In the genomic region with DNA sequence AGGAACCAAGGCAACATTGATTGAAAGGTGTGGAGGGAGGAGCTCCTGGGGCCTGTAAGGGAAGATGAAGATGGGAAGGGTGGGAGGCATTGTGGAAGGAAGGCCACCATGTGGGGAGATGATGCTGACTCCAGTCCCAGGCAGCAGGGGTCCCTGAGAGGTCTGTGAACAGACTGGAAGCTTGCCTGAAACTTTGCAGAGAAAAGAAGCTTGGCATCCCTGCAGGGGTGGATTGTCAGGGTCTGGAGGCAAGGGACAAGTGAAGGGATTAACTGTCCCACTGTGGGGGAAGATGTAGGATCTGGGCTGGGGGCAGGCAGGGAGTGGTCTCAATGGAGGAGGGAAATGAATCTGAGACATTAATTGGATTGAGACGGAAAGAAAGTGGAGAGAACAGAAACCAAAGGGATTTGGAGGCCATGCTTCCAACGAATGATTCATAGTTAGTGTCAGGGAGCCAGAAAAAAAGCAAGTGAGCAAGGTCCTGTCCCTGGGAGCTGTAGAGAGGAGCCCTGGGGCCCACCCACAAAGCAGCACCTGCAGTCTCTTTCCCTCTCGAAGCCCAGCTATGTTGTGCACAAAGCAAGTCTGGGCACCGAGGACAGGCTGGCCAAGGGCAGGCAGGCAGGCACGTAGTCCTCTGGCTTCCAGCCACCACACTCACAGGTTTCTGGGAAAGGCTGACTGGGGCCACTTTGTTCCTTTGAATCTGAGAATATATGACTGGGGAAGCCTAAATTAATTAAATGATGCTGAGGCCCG, we compare ENCODE assay signal across 23 cellular contexts. TPM values are rescaled to one million over a fixed set of nuclear protein-coding genes. Genes with fewer than 3 reads are reported as not detected.
DNase-seq lines count a peak whose midpoint lies in the region; ATAC-seq and TF ChIP-seq lines count a peak whose summit lies in the region.
"Had no signal": no experiment of that assay in that cellular context is flagged by ENCODE, and none has a peak within 500 bp of the region (broad histone marks: within the 10 kb centered on the region; RNA-seq: fewer than 3 reads in every experiment).

No MANE protein-coding gene starts in this region.

- H3K4me1 ChIP-seq in right atrium auricular region, result peaks cover 0 to 19% of the 10 kb centered on the region in 2 donors
- peaks cover 20% of the 10 kb centered on the region for H3K4me1 ChIP-seq in vagina

- intact Hi-C loops in cardiac septum (cut with DNase I), result no loop called here
- intact Hi-C loops in vagina (cut with DNase I), result loop anchor here (5.0 kb wide), 1 partner anchor 1267 kb away; no protein-coding TSS in a partner anchor

- peak overlapping the region; percentile 32 for H3K27ac Mint-ChIP-seq in endothelial cell (ENCODE audit: unreplicated experiment)
- H3K27ac Mint-ChIP-seq: CD8-positive, alpha-beta memory T cell; GM23338 had no signal

- no peak overlapping the region for H3K27ac ChIP-seq in right atrium auricular region
- no peak overlapping the region for H3K27ac ChIP-seq in vagina
- H3K27ac ChIP-seq: foreskin keratinocyte, WERI-Rb-1 had no signal

- TF ChIP-seq POLR2A in vagina (IDR thresholded peaks at IDR 0.05), result no peak

- H3K4me3 Mint-ChIP-seq in endothelial cell (ENCODE audit: unreplicated experiment), result no peak overlapping the region
- H3K4me3 Mint-ChIP-seq: CD8-positive, alpha-beta memory T cell; GM23338 had no signal

- H3K9me3 Mint-ChIP-seq in endothelial cell (ENCODE audit: unreplicated experiment), result no peaks in the 10 kb centered on the region
- H3K9me3 Mint-ChIP-seq: GM23338 had no signal

- TF ChIP-seq CTCF in right atrium auricular region (IDR thresholded peaks at IDR 0.05) (no peak), endothelial cell (IDR thresholded peaks at IDR 0.05; ENCODE audit: unreplicated experiment) (no peak), vagina (IDR thresholded peaks at IDR 0.05) (no peak)

- H3K36me3 Mint-ChIP-seq in endothelial cell (ENCODE audit: low read depth, unreplicated experiment), result peaks cover 3% of the 10 kb centered on the region
- H3K36me3 Mint-ChIP-seq: CD8-positive, alpha-beta memory T cell had no signal

- no peaks in the 10 kb centered on the region for H3K36me3 ChIP-seq in right atrium auricular region
- no peaks in the 10 kb centered on the region for H3K36me3 ChIP-seq in vagina
- H3K36me3 ChIP-seq: WERI-Rb-1 had no signal

- H3K4me3 ChIP-seq in right atrium auricular region, result no peak overlapping the region
- H3K4me3 ChIP-seq in vagina, result no peak overlapping the region
- H3K4me3 ChIP-seq: GM23338 had no signal

- H3K27me3 ChIP-seq in right atrium auricular region (peaks cover 18 to 21% of the 10 kb centered on the region in 2 donors), vagina (no peaks in the 10 kb centered on the region)

- ATAC-seq in GM21447 (IDR thresholded peaks at IDR 0.05; ENCODE audit: unreplicated experiment) (no peak), GM21367 (IDR thresholded peaks at IDR 0.05; ENCODE audit: unreplicated experiment) (no peak)
- ATAC-seq: foreskin keratinocyte, GM23338 had no signal

- no peaks in the 10 kb centered on the region for H3K9me3 ChIP-seq in right atrium auricular region
- H3K9me3 ChIP-seq in vagina, result no peaks in the 10 kb centered on the region

- H3K27me3 Mint-ChIP-seq in endothelial cell (ENCODE audit: unreplicated experiment), result peaks cover 33% of the 10 kb centered on the region

- peak; percentile 67 for DNase-seq in cardiac septum (ENCODE audit: low spot score)
- DNase-seq in right atrium auricular region (ENCODE audit: low spot score), result no peak
- DNase-seq in NCI-H82 treated with DMSO at 0.1 percent for 48 hours (lab: John Stamatoyannopoulos, UW; ENCODE audit: unreplicated experiment), result peak; percentile 61
- no peak for DNase-seq in endothelial cell (ENCODE audit: low spot score)
- peak; percentile 64 to 76 for DNase-seq in vagina (ENCODE audit: extremely low spot score in 2 of 2)
- no peak for DNase-seq in NCI-H2227 treated with DMSO at 0.1 percent for 48 hours (lab: John Stamatoyannopoulos, UW)
- DNase-seq: activated effector memory CD4-positive, alpha-beta T cell treated with Interleukin-2 at 50 U/mL for 16 hours; CD8-positive, alpha-beta memory T cell; cerebellar nuclear complex; foreskin keratinocyte; kidney glomerular epithelial cell; MM.1S; NCI-H2029 treated with DMSO at 0.1 percent for 48 hours; NK-92 treated with Interleukin-12 subunit alpha and Interleukin-12 subunit beta, amount 100 ng/mL, for 24 hours; stimulated activated CD4-positive, alpha-beta T cell treated with anti-CD3 and anti-CD28 coated beads, Interleukin-2, amount 100 ng/mL, for 48 hours; WERI-Rb-1 had no signal

- H3K4me1 Mint-ChIP-seq in endothelial cell (ENCODE audit: unreplicated experiment), result peaks cover 9% of the 10 kb centered on the region

RNA-seq across cellular contexts. Expression of gene SLC18A3, which starts 4.8 kb away (rescaled TPM):
- total RNA-seq in cardiac septum, result not detected
- total RNA-seq in right atrium auricular region, result not detected
- 0.72 TPM for total RNA-seq in endothelial cell (ENCODE audit: unreplicated experiment)
- total RNA-seq in vagina, result 0.49 TPM
- total RNA-seq: CD8-positive, alpha-beta memory T cell; foreskin keratinocyte; GM23338; omental fat pad; RPMI7951; skeletal muscle tissue; subcutaneous adipose tissue had no signal

RNA-seq across cellular contexts. Expression of gene CHAT, which starts 8.5 kb away (rescaled TPM):
- total RNA-seq in cardiac septum, result not detected
- not detected for total RNA-seq in right atrium auricular region
- total RNA-seq in endothelial cell (ENCODE audit: unreplicated experiment), result 0.23 TPM
- total RNA-seq in vagina, result not detected
- total RNA-seq: CD8-positive, alpha-beta memory T cell; foreskin keratinocyte; GM23338; omental fat pad; RPMI7951; skeletal muscle tissue; subcutaneous adipose tissue had no signal

Comparison
In these comparisons a context has a peak if more than half of its experiments do, and no peak if none do; other contexts are left out.
1. DNase-seq: peak in cardiac septum (single experiment), NCI-H82 treated with DMSO at 0.1 percent for 48 hours (single experiment) and vagina (2 of 2); none in right atrium auricular region (single experiment), endothelial cell (single experiment) and NCI-H2227 treated with DMSO at 0.1 percent for 48 hours (single experiment).